ENCODE assay signal across 8 cellular contexts in genomic region chr7:139341058-139341775, GRCh38. TPM values are rescaled to one million over a fixed set of nuclear protein-coding genes. Genes with fewer than 3 reads are reported as not detected.
A peak's percentile ranks its signal among the peaks of the same experiment; 100 is the strongest.
DNase-seq lines count a peak whose midpoint lies in the region; ATAC-seq and TF ChIP-seq lines count a peak whose summit lies in the region.

TSS of gene FMC1 (plus strand) at chr7:139341337. CDS start at chr7:139341385, 48 bp downstream.

- peak; percentile 87 for TF ChIP-seq POLR2A in right lobe of liver (IDR thresholded peaks at IDR 0.05)

- ATAC-seq in GM19328 (IDR thresholded peaks at IDR 0.05; ENCODE audit: unreplicated experiment), result peak; percentile 45
- ATAC-seq in HG03469 (IDR thresholded peaks at IDR 0.05; ENCODE audit: unreplicated experiment), result peak; percentile 32
- peak; percentile 79 to 87 (median 82) for ATAC-seq in right lobe of liver

- H3K36me3 ChIP-seq in right lobe of liver, result peaks cover 0 to 8% (median 2%) of the 10 kb centered on the region in 4 donors

- TF ChIP-seq CTCF in right lobe of liver (IDR thresholded peaks at IDR 0.05), result peak in 3 of 4 donors; percentile 29 to 51 (median 34)

- peak within 1 kb of the TSS; percentile 55 to 91 (median 77) for H3K4me3 ChIP-seq in right lobe of liver

- peak; percentile 90 for DNase-seq in CD1c-positive myeloid dendritic cell (ENCODE audit: extremely low spot score)
- peak; percentile 92 to 97 for DNase-seq in NCI-H526 (lab: John Stamatoyannopoulos, UW)
- peak; percentile 72 to 79 for DNase-seq in activated CD4-positive, alpha-beta T cell treated with anti-CD3 and anti-CD28 coated beads, Interleukin-2, amount 50 U/mL, for 24 hours (ENCODE audit: low read depth in 1 of 2, low spot score in 1 of 2)
- DNase-seq in dermis blood vessel endothelial cell, result peak; percentile 96
- peak; percentile 95 to 97 (median 96) for DNase-seq in right lobe of liver
- DNase-seq in stimulated activated CD4-positive, alpha-beta T cell treated with anti-CD3 and anti-CD28 coated beads, Interleukin-4, amount 100 ng/mL, for 24 hours, result peak; percentile 90

- intact Hi-C loops in right lobe of liver (cut with DNase I), result no loop called here

- no peaks in the 10 kb centered on the region for H3K4me1 ChIP-seq in right lobe of liver

- WGBS in right lobe of liver (ENCODE audit: insufficient coverage, low coverage, low lambda C conversion rate, missing lambda C conversion rate), result 0% methylated on average over 28 of the region's 54 CpGs

- H3K27me3 ChIP-seq in right lobe of liver, result no peaks in the 10 kb centered on the region

- H3K9me3 ChIP-seq in right lobe of liver, result no peaks in the 10 kb centered on the region

- H3K27ac ChIP-seq in right lobe of liver, result peak within 1 kb of the TSS; percentile 99 to 100 (median 100)

RNA-seq across cellular contexts. Expression of gene FMC1, which starts in this region (rescaled TPM):
- 6.3 and 9.7 TPM in 2 replicates for total RNA-seq in dermis blood vessel endothelial cell
- 10 to 100 TPM in 2 of 6 experiments, 1 to 10 TPM in 4; 4.4 to 17.7 (median 6.2) TPM for total RNA-seq in right lobe of liver

Comparison
In these comparisons a context has a peak if more than half of its experiments do, and no peak if none do; other contexts are left out.
1. Peak in every context shown above with its lines: DNase-seq, ATAC-seq, H3K4me3 ChIP-seq and H3K27ac ChIP-seq.
2. ATAC-seq: peak in every context shown above with its lines; median percentile 82 in right lobe of liver; 45 in GM19328; 32 in HG03469.